In genomic region chr7:72829964-72830354, GRCh38 we compare ENCODE assay signal across 8 cellular contexts. TPM values are rescaled to one million over a fixed set of nuclear protein-coding genes. Genes with fewer than 3 reads are reported as not detected.
DNase-seq lines count a peak whose midpoint lies in the region; ATAC-seq and TF ChIP-seq lines count a peak whose summit lies in the region.
"Not testable (repeated sequence)": the region's sequence is repeated elsewhere in the genome, so short reads cannot be mapped to it uniquely, and the experiment has no call there.

No MANE protein-coding gene starts in this region.

- H3K9me3 ChIP-seq in WERI-Rb-1 (ENCODE audit: severe bottlenecking); aorta (ENCODE audit: control insufficient read depth, low read length): not testable (repeated sequence)

- ATAC-seq in GM18498 (IDR thresholded peaks at IDR 0.05; ENCODE audit: unreplicated experiment) (peak; percentile 34), HG02973 (IDR thresholded peaks at IDR 0.05; ENCODE audit: unreplicated experiment) (peak; percentile 18), aorta (ENCODE audit: low FRiP score) (peak; percentile 83)

- intact Hi-C loops in posterior vena cava (cut with DNase I): not testable (repeated sequence)
- intact Hi-C loops in aorta (cut with DNase I): loop anchor here in 1 of 2 donors (10.0 kb wide), 1 partner anchor 95 kb away; the partner anchor contains the start of gene POM121

- TF ChIP-seq CTCF in WERI-Rb-1 (IDR thresholded peaks at IDR 0.05; ENCODE audit: low read depth, low read length) (peak; percentile 44; the same call in 1 of the 2 replicates), brain microvascular endothelial cell (IDR thresholded peaks at IDR 0.05; ENCODE audit: low read depth, low read length, missing control alignments) (peak; percentile 58)

- not testable (repeated sequence) for H3K27me3 ChIP-seq in WERI-Rb-1 (ENCODE audit: insufficient read depth, low read depth, severe bottlenecking); brain microvascular endothelial cell (replicated peaks); aorta (ENCODE audit: control insufficient read depth in 1 of 2, insufficient read depth in 2 of 2, low read length in 1 of 2)

- H3K4me3 ChIP-seq in WERI-Rb-1 (ENCODE audit: low read depth, low read length) (peak overlapping the region; percentile 63), brain microvascular endothelial cell (ENCODE audit: low read depth, low read length) (peak overlapping the region; percentile 68), aorta (ENCODE audit: low read length in 2 of 2) (peak overlapping the region; percentile 57 to 61)

- DNase-seq in NCI-H2227 (lab: John Stamatoyannopoulos, UW; ENCODE audit: unreplicated experiment): peak; percentile 47
- DNase-seq in WERI-Rb-1: peak; percentile 31
- DNase-seq in brain microvascular endothelial cell: peak; percentile 85
- peak in 27 of 51 donors; percentile 0 to 70 (median 19) for DNase-seq in hypothalamus (lab: John Stamatoyannopoulos, UW)
- peak; percentile 83 for DNase-seq in posterior vena cava (ENCODE audit: low spot score)
- peak; percentile 67 to 80 for DNase-seq in aorta

- H3K27ac ChIP-seq in WERI-Rb-1: peak overlapping the region; percentile 81
- peak overlapping the region; percentile 76 for H3K27ac ChIP-seq in brain microvascular endothelial cell
- peak overlapping the region; percentile 61 to 99 for H3K27ac ChIP-seq in aorta (ENCODE audit: low read depth in 1 of 2, low read length in 2 of 2)

- H3K36me3 ChIP-seq in WERI-Rb-1 (peaks cover 15% of the 10 kb centered on the region), brain microvascular endothelial cell (replicated peaks) (peaks cover 14% of the 10 kb centered on the region)
- H3K36me3 ChIP-seq in aorta (ENCODE audit: control insufficient read depth in 1 of 2, insufficient read depth in 2 of 2, low read length in 1 of 2): not testable (repeated sequence)

- 0 to 1% methylated on average over 8 of the region's 8 CpGs for WGBS in aorta, 2 donors

- not testable (repeated sequence) for H3K4me1 ChIP-seq in aorta (ENCODE audit: control insufficient read depth in 1 of 2, insufficient read depth in 2 of 2, low read length in 2 of 2)

- in situ Hi-C loops in brain microvascular endothelial cell (cut with HindIII; ENCODE audit: low pct_ligation_motif_present, low sequenced_read_pairs): not testable (repeated sequence)

RNA-seq across cellular contexts. Expression of gene TYW1B, which starts 2.0 kb away (rescaled TPM):
- total RNA-seq in posterior vena cava (1 to 10 TPM; 1.6 to 2.1 TPM), aorta (1 to 10 TPM; 2.5 to 3.8 TPM)
- polyA plus RNA-seq in aorta: 1 to 10 TPM; 1.0 to 1.7 TPM

Comparison
In these comparisons a context has a peak if more than half of its experiments do, and no peak if none do; other contexts are left out.
1. Peak in every context shown above with its lines: DNase-seq, ATAC-seq, H3K4me3 ChIP-seq and H3K27ac ChIP-seq.
2. ATAC-seq: peak in every context shown above with its lines; median percentile 83 in aorta; 34 in GM18498; 18 in HG02973.
3. DNase-seq: peak in every context shown above with its lines; median percentile 85 in brain microvascular endothelial cell; 83 in posterior vena cava; 74 in aorta; 47 in NCI-H2227; 31 in WERI-Rb-1; 19 in hypothalamus.